11 cellular contexts compared by ENCODE assay signal in genomic region chr16:11673091-11674000, GRCh38. TPM values are rescaled to one million over a fixed set of nuclear protein-coding genes. Genes with fewer than 3 reads are reported as not detected.
DNase-seq lines count a peak whose midpoint lies in the region; FAIRE-seq and TF ChIP-seq lines count a peak whose summit lies in the region.
"Had no signal": no experiment of that assay in that cellular context is flagged by ENCODE, and none has a peak within 500 bp of the region (broad histone marks: within the 10 kb centered on the region; RNA-seq: fewer than 3 reads in every experiment).

No MANE protein-coding gene starts in this region.

- POLR2A ChIA-PET in PC-9 (lab: Charles Lee; ENCODE audit: unreplicated experiment): interaction anchor here (0.6 kb wide), 1 partner anchor 194 kb away, joined by 3 read pairs; no protein-coding TSS in a partner anchor

- H3K9me3 ChIP-seq in ascending aorta (no peaks in the 10 kb centered on the region), muscle layer of colon (ENCODE audit: low read length) (no peaks in the 10 kb centered on the region), PC-9 (ENCODE audit: insufficient read depth, low read depth) (no peaks in the 10 kb centered on the region)

- peaks cover 85% of the 10 kb centered on the region for H3K4me1 Mint-ChIP-seq in activated naive CD4-positive, alpha-beta T cell treated with anti-CD3 and anti-CD28 coated beads, Interleukin-2, amount 10 ng/mL, durations not matched to agents 7 days and 5 days

- peak overlapping the region; percentile 81 for H3K27ac Mint-ChIP-seq in activated naive CD4-positive, alpha-beta T cell treated with anti-CD3 and anti-CD28 coated beads, Interleukin-2, amount 10 ng/mL, durations not matched to agents 7 days and 5 days

- no peak overlapping the region for H3K4me2 ChIP-seq in PC-9

- no peaks in the 10 kb centered on the region for H3K9me2 ChIP-seq in PC-9 (ENCODE audit: insufficient read depth)

- no peaks in the 10 kb centered on the region for H3K27me3 ChIP-seq in ascending aorta
- no peaks in the 10 kb centered on the region for H3K27me3 ChIP-seq in muscle layer of colon (ENCODE audit: control insufficient read depth in 1 of 2, insufficient read depth in 2 of 2, low read length in 2 of 2)
- H3K27me3 ChIP-seq in PC-9 (ENCODE audit: insufficient read depth, low read depth): no peaks in the 10 kb centered on the region

- no peak for DNase-seq in activated naive CD4-positive, alpha-beta T cell treated with anti-CD3 and anti-CD28 coated beads, Interleukin-2, amount 10 ng/mL, durations not matched to agents 7 days and 5 days
- no peak for DNase-seq in activated naive CD4-positive, alpha-beta T cell (lab: John Stamatoyannopoulos, UW)
- DNase-seq in ascending aorta (ENCODE audit: low spot score in 2 of 2): no peak
- no peak for DNase-seq in urothelium cell line (ENCODE audit: low spot score)
- no peak for DNase-seq in kidney tubule cell (ENCODE audit: low spot score)
- no peak for DNase-seq in PC-9
- no peak for DNase-seq in D721Med (ENCODE audit: insufficient read length, low spot score)
- DNase-seq: activated T-cell treated with anti-CD3 and anti-CD28 coated beads, Interleukin-2, amount 50 U/mL, for 48 hours; NCI-H2081 treated with DMSO at 0.1 percent for 48 hours had no signal

- FAIRE-seq in urothelium cell line (lab: Jason Lieb, UNC) (peak; percentile 30), D721Med (lab: Jason Lieb, UNC) (no peak)
- FAIRE-seq: islet of Langerhans had no signal

- H3K36me3 ChIP-seq in ascending aorta (peaks cover 26 to 30% of the 10 kb centered on the region in 2 donors), muscle layer of colon (ENCODE audit: insufficient read depth, low read length) (peaks cover 27% of the 10 kb centered on the region), PC-9 (ENCODE audit: low read depth) (0 out of 2 replicates have a peak, but pooled peaks cover 2% of the 10 kb centered on the region)

- H3K4me3 Mint-ChIP-seq in activated naive CD4-positive, alpha-beta T cell treated with anti-CD3 and anti-CD28 coated beads, Interleukin-2, amount 10 ng/mL, durations not matched to agents 7 days and 5 days: peak overlapping the region; percentile 34

- TF ChIP-seq CTCF in ascending aorta (IDR thresholded peaks at IDR 0.05): no peak
- TF ChIP-seq CTCF in PC-9 (conservative IDR thresholded peaks at IDR 0.05): no peak
- no peak for TF ChIP-seq CTCF in D721Med (IDR thresholded peaks at IDR 0.05; ENCODE audit: insufficient read depth, missing control alignments)

- H3K4me3 ChIP-seq in ascending aorta (no peak overlapping the region), muscle layer of colon (ENCODE audit: low read depth in 1 of 2, low read length in 2 of 2) (no peak overlapping the region), PC-9 (no peak overlapping the region)

- H4K20me1 ChIP-seq in PC-9 (ENCODE audit: insufficient read depth): no peaks in the 10 kb centered on the region

- H3K4me1 ChIP-seq in ascending aorta (peaks cover 15 to 43% of the 10 kb centered on the region in 2 donors), muscle layer of colon (ENCODE audit: insufficient read depth, low read length) (peaks cover 46% of the 10 kb centered on the region), PC-9 (replicated peaks; ENCODE audit: insufficient read depth) (no peaks in the 10 kb centered on the region)

- intact Hi-C loops in ascending aorta (cut with DNase I) (no loop called here), PC-9 (cut with micrococcal nuclease; ENCODE audit: unreplicated experiment) (loop anchor here (10.0 kb wide), 1 partner anchor 269 kb away; no protein-coding TSS in a partner anchor)

- peaks cover 31% of the 10 kb centered on the region for H3K36me3 Mint-ChIP-seq in activated naive CD4-positive, alpha-beta T cell treated with anti-CD3 and anti-CD28 coated beads, Interleukin-2, amount 10 ng/mL, durations not matched to agents 7 days and 5 days

- H3K9me3 Mint-ChIP-seq in activated naive CD4-positive, alpha-beta T cell treated with anti-CD3 and anti-CD28 coated beads, Interleukin-2, amount 10 ng/mL, durations not matched to agents 7 days and 5 days: no peaks in the 10 kb centered on the region

- peaks cover 14% of the 10 kb centered on the region; the same call in 1 of the 2 replicates for H3F3A ChIP-seq in PC-9 (ENCODE audit: insufficient read depth, low read depth)

- no peaks in the 10 kb centered on the region for H3K27me3 Mint-ChIP-seq in activated naive CD4-positive, alpha-beta T cell treated with anti-CD3 and anti-CD28 coated beads, Interleukin-2, amount 10 ng/mL, durations not matched to agents 7 days and 5 days

- H3K27ac ChIP-seq in ascending aorta: peak overlapping the region; percentile 59 to 60
- H3K27ac ChIP-seq in muscle layer of colon (ENCODE audit: low read depth, low read length): peak overlapping the region; percentile 30
- no peak overlapping the region for H3K27ac ChIP-seq in PC-9

- H2AFZ ChIP-seq in PC-9: no peak overlapping the region

- BruUV-seq in PC-9 (replicated peaks; lab: Mats Ljungman, UMichigan): no TSS peak

- H3K79me2 ChIP-seq in PC-9 (ENCODE audit: low read depth): no peaks in the 10 kb centered on the region

- no peak overlapping the region for H3K9ac ChIP-seq in muscle layer of colon (ENCODE audit: low read length)

- CTCF ChIA-PET in activated naive CD4-positive, alpha-beta T cell treated with anti-CD3 and anti-CD28 coated beads, Interleukin-2, amount 10 ng/mL, durations not matched to agents 7 days and 5 days (lab: Charles Lee): no interaction called here
- CTCF ChIA-PET in PC-9 (lab: Charles Lee): no interaction called here

RNA-seq across cellular contexts. Expression of gene SNN, which starts 5.1 kb away (rescaled TPM):
- total RNA-seq in ascending aorta (2.1 TPM), PC-9 (2021) (12.6 and 17.0 TPM in 2 replicates)
